ENCODE assay signal across 1 cellular context in the genomic region with DNA sequence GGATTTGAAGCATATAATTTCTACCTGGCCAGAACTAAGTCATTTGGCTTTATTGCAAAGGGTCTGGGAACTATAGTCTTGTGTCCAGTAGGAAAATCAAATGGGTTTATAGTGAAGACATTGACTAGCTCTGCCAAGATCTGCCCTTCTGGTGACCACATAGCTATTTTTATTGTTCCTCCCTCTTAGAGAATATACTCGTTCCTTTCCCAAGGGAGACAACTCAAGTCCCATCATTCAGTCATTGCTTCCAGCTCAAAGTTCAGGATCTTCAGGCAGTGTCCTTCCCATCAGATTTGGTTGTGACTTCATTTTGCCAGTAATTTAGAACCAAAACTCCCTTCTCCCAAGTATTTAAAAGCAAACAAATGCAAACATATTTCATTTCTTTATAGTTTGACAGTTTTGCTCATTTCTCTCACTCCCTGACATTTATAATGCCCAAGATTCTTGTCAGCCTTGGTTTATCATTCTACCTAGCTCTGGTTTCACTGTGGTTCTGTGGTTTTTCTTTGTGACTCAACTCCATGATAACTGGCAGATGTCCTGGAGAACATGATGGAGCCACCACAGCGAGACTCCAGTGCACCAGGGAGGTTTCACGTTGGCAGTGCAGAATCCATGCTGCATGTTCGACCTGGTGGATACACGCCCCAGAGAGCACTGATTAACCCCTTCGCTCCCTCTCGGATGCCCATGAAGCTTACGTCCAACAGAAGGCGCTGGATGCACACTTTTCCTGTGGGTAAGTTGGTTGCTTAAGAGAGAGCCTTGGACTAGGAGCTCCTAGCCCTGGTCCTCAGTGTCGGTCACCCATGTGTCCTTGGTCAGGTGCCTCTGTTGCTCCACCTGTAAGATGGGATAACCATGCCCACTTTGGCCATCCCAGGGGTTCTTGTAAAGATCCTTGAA.
TF ChIP-seq lines count a peak whose summit lies in the region.

No MANE protein-coding gene starts in this region.

TF ChIP-seq in IMR-90, 13 proteins besides CTCF, POLR2A, EP300 and RAD21:
- TF ChIP-seq, protein P1, sequence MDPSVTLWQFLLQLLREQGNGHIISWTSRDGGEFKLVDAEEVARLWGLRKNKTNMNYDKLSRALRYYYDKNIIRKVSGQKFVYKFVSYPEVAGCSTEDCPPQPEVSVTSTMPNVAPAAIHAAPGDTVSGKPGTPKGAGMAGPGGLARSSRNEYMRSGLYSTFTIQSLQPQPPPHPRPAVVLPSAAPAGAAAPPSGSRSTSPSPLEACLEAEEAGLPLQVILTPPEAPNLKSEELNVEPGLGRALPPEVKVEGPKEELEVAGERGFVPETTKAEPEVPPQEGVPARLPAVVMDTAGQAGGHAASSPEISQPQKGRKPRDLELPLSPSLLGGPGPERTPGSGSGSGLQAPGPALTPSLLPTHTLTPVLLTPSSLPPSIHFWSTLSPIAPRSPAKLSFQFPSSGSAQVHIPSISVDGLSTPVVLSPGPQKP (IDR thresholded peaks at IDR 0.05; ENCODE audit: borderline replicate concordance, low read depth, low read length), result no peak
- no peak for TF ChIP-seq NFE2L2 (IDR thresholded peaks at IDR 0.05; ENCODE audit: low read depth, low read length)
